Comparison of ENCODE assay signal across 1 cellular context in genomic region chr6:6724319-6725119, GRCh38.
TF ChIP-seq lines count a peak whose summit lies in the region.

No MANE protein-coding gene starts in this region.

TF ChIP-seq in K562, 482 proteins besides CTCF, POLR2A, EP300 and RAD21 (continued from another document and continues in another):
- TF ChIP-seq ZNF592 (IDR thresholded peaks at IDR 0.05) (0 out of 2 replicates have a peak, but pooled peaks have one; percentile 19), DLX4 (CRISPR knock-in tag; IDR thresholded peaks at IDR 0.05) (no peak), MCM7 (IDR thresholded peaks at IDR 0.05) (no peak), ZNF324 (CRISPR knock-in tag; IDR thresholded peaks at IDR 0.05) (no peak), ZNF175 (CRISPR knock-in tag; IDR thresholded peaks at IDR 0.05; ENCODE audit: low read depth) (0 out of 2 replicates have a peak, but pooled peaks have one; percentile 48), ZNF277 (CRISPR knock-in tag; IDR thresholded peaks at IDR 0.05; ENCODE audit: borderline replicate concordance) (no peak), ZNF232 (CRISPR knock-in tag; IDR thresholded peaks at IDR 0.05) (0 out of 2 replicates have a peak, but pooled peaks have one; percentile 28), ZBTB26 (CRISPR knock-in tag; IDR thresholded peaks at IDR 0.05) (no peak), RNF2 (IDR thresholded peaks at IDR 0.05) (no peak), REST (CRISPR knock-in tag; IDR thresholded peaks at IDR 0.05; ENCODE audit: low read depth) (no peak), KDM5B (IDR thresholded peaks at IDR 0.05; ENCODE audit: insufficient replicate concordance, low read depth, low read length) (no peak), ZNF668 (CRISPR knock-in tag; IDR thresholded peaks at IDR 0.05) (no peak), MECOM (CRISPR knock-in tag; IDR thresholded peaks at IDR 0.05) (no peak), PHF8 (IDR thresholded peaks at IDR 0.05; ENCODE audit: borderline replicate concordance, low read length) (no peak), ZZZ3 (IDR thresholded peaks at IDR 0.05) (no peak), VEZF1 (CRISPR knock-in tag; IDR thresholded peaks at IDR 0.05) (no peak; the same call in 1 of the 2 replicates), HDGF (IDR thresholded peaks at IDR 0.05) (no peak), ZNF778 (CRISPR knock-in tag; IDR thresholded peaks at IDR 0.05) (no peak), TARDBP (IDR thresholded peaks at IDR 0.05) (no peak), NFE2 (IDR thresholded peaks at IDR 0.05; ENCODE audit: low read depth) (no peak), CBX3 (IDR thresholded peaks at IDR 0.05; ENCODE audit: borderline replicate concordance in 1 of 2, low read length in 2 of 2) (peak in 1 of 2 experiments; percentile 41; a peak in 1 of 3 replicates), NFYB (IDR thresholded peaks at IDR 0.05; ENCODE audit: extremely low read depth, insufficient read length) (no peak), PHB2 (IDR thresholded peaks at IDR 0.05; ENCODE audit: low read depth) (no peak), SIX5 (IDR thresholded peaks at IDR 0.05; ENCODE audit: borderline replicate concordance in 1 of 2, insufficient read depth in 1 of 2, low read depth in 1 of 2, low read length in 2 of 2) (no peak), ZBTB1 (CRISPR knock-in tag; IDR thresholded peaks at IDR 0.05; ENCODE audit: borderline replicate concordance, low read depth) (no peak), HDAC3 (IDR thresholded peaks at IDR 0.05; ENCODE audit: borderline replicate concordance, partially characterized antibody) (no peak), TCF7 (IDR thresholded peaks at IDR 0.05; ENCODE audit: borderline replicate concordance) (no peak), ZBTB12 (CRISPR knock-in tag; IDR thresholded peaks at IDR 0.05) (no peak), SAFB (IDR thresholded peaks at IDR 0.05; ENCODE audit: borderline replicate concordance, low read depth, low read length) (no peak), RFX5 (IDR thresholded peaks at IDR 0.05; ENCODE audit: low read depth, low read length) (no peak), U2AF1 (optimal IDR thresholded peaks at IDR 0.05; ENCODE audit: low read depth, low read length) (no peak), MCM5 (IDR thresholded peaks at IDR 0.05; ENCODE audit: low read depth) (no peak), MEF2A (IDR thresholded peaks at IDR 0.05; ENCODE audit: control insufficient read depth, low read depth, low read length) (no peak), SAFB2 (IDR thresholded peaks at IDR 0.05; ENCODE audit: borderline replicate concordance, low read depth, low read length, severe bottlenecking) (no peak), NFIX (CRISPR knock-in tag; IDR thresholded peaks at IDR 0.05; ENCODE audit: low read depth) (no peak), MED1 (CRISPR knock-in tag; IDR thresholded peaks at IDR 0.05; ENCODE audit: borderline replicate concordance) (no peak), GTF3C2 (IDR thresholded peaks at IDR 0.05; ENCODE audit: borderline replicate concordance, extremely low read depth, insufficient read length) (no peak), ZNF609 (CRISPR knock-in tag; IDR thresholded peaks at IDR 0.05; ENCODE audit: borderline replicate concordance) (no peak), POLR2B (IDR thresholded peaks at IDR 0.05; ENCODE audit: low read depth, partially characterized antibody) (no peak)
